Comparison of ENCODE assay signal across 8 cellular contexts in the genomic region with DNA sequence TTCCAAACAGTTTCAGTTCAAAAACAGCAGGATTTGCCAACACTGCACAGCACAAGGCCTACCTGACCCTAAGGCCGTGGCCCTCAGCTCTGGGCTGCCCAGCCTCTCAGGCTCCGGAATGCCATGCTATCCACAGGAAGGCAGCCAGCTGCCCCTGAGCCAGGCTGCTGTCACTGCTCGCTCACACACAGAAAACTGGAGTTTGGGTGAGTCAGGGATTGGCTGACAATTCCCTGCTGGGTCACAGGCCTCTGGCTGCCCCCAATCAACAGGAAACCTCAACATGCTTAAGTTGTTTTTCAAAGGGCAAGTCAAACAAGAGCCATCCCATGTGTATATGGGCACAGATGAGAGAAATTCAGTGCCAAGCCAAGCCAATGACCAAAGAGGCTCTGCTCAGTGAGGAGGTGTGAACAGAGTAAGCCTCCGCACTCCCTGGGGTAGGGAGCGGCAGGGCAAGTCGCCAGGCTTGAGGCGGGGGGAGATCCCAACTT. TPM values are rescaled to one million over a fixed set of nuclear protein-coding genes. Genes with fewer than 3 reads are reported as not detected.
DNase-seq lines count a peak whose midpoint lies in the region; ATAC-seq and TF ChIP-seq lines count a peak whose summit lies in the region.

No MANE protein-coding gene starts in this region.

- intact Hi-C loops in activated B cell treated with CpG ODN at 0.5 μM for 24 hours (cut with micrococcal nuclease), result loop anchor here (1.0 to 5.0 kb wide), 5 partner anchors 44 to 530 kb away; a partner anchor contains a TSS

- H3K9me3 Mint-ChIP-seq in activated B cell treated with CpG ODN at 0.5 μM for 24 hours, result no peaks in the 10 kb centered on the region

- H3K4me3 Mint-ChIP-seq in activated B cell treated with CpG ODN at 0.5 μM for 24 hours, result peak overlapping the region; percentile 69

- H3K27ac Mint-ChIP-seq in activated B cell treated with CpG ODN at 0.5 μM for 24 hours, result peak overlapping the region; percentile 90

- H3K27me3 Mint-ChIP-seq in activated B cell treated with CpG ODN at 0.5 μM for 24 hours, result no peaks in the 10 kb centered on the region

- no peak for TF ChIP-seq CTCF in activated B cell treated with CpG ODN at 0.5 μM for 24 hours (IDR thresholded peaks at IDR 0.05)

- POLR2A ChIA-PET in activated B cell treated with CpG ODN at 0.5 μM for 24 hours (lab: Charles Lee), result interaction anchor here (0.8 to 3.1 kb wide), 7 partner anchors 14 to 231 kb away, joined by 3 to 24 read pairs (median 3); a partner anchor contains a TSS

- CTCF ChIA-PET in activated B cell treated with CpG ODN at 0.5 μM for 24 hours (lab: Charles Lee), result interaction anchor here (1.1 kb wide), 1 partner anchor 540 kb away, joined by 3 read pairs; no protein-coding TSS in a partner anchor

- H3K36me3 Mint-ChIP-seq in activated B cell treated with CpG ODN at 0.5 μM for 24 hours (ENCODE audit: low read depth), result no peaks in the 10 kb centered on the region

- ATAC-seq in GM21825 (IDR thresholded peaks at IDR 0.05; ENCODE audit: unreplicated experiment) (peak; percentile 17), activated B cell treated with CpG ODN at 0.5 μM for 24 hours (ENCODE audit: low read depth) (peak; percentile 18), GM21381 (IDR thresholded peaks at IDR 0.05; ENCODE audit: unreplicated experiment) (no peak)

- DNase-seq in activated B cell treated with CpG ODN at 0.5 μM for 24 hours, result no peak
- peak; percentile 87 for DNase-seq in hepatic stellate cell (ENCODE audit: low spot score)
- peak in 33 of 49 donors; percentile 8 to 78 (median 33) for DNase-seq in substantia nigra (lab: John Stamatoyannopoulos, UW)
- no peak for DNase-seq in NCI-H82 (lab: John Stamatoyannopoulos, UW)
- no peak for DNase-seq in NCI-H345 treated with DMSO at 0.1 percent for 48 hours (lab: John Stamatoyannopoulos, UW; ENCODE audit: unreplicated experiment)
- no peak for DNase-seq in NCI-H748 treated with DMSO at 0.1 percent for 48 hours (lab: John Stamatoyannopoulos, UW)

- peak overlapping the region; percentile 31 for H3K27ac ChIP-seq in substantia nigra (ENCODE audit: low read depth, low read length, poor library complexity, severe bottlenecking)

- H3K4me1 Mint-ChIP-seq in activated B cell treated with CpG ODN at 0.5 μM for 24 hours, result peaks cover 34% of the 10 kb centered on the region

RNA-seq across cellular contexts. Expression of a gene that starts 50.2 kb away (rescaled TPM):
- total RNA-seq in activated B cell treated with CpG ODN at 0.5 μM for 24 hours, result 1,592 and 2,225 TPM in 2 replicates

RNA-seq across cellular contexts. Expression of a gene that starts 50.3 kb away (rescaled TPM):
- 12.4 and 13.3 TPM in 2 replicates for total RNA-seq in activated B cell treated with CpG ODN at 0.5 μM for 24 hours

Comparison
In these comparisons a context has a peak if more than half of its experiments do, and no peak if none do; other contexts are left out.
1. DNase-seq: peak in hepatic stellate cell (single experiment) and substantia nigra (33 of 49); none in activated B cell treated with CpG ODN at 0.5 μM for 24 hours (single experiment), NCI-H82 (single experiment), NCI-H345 treated with DMSO at 0.1 percent for 48 hours (single experiment) and NCI-H748 treated with DMSO at 0.1 percent for 48 hours (single experiment).